33 cellular contexts compared by ENCODE assay signal in the genomic region with DNA sequence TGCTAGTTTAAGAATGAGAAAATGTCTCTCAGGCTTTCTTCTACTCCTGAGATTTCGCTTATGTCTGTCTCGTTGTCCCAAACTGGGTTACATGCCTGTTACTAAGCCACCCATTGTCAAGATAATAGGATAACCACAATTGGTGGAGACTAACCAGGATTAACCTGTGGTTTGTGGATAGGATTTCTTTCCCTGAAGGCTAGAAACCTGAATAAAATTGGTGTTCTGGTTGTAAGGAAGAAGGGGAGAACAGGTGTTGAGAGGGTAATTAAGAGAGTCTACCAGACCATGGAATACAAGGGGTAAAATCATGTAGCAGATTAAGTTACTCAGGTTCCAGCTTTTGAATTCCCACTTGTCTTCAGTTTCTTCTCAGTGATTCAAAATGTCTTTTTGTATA.
"Had no signal": no experiment of that assay in that cellular context is flagged by ENCODE, and none has a peak within 500 bp of the region (broad histone marks: within the 10 kb centered on the region; RNA-seq: fewer than 3 reads in every experiment).

No MANE protein-coding gene starts in this region.

- H3K27ac ChIP-seq: ascending aorta, cardiac muscle cell, hepatocyte, left ventricle myocardium inferior, parathyroid adenoma, psoas muscle, right atrium auricular region, vagina, WERI-Rb-1 had no signal

- H3K4me1 ChIP-seq: ascending aorta, parathyroid adenoma, psoas muscle, right atrium auricular region, vagina had no signal

- H3K4me2 ChIP-seq: hepatocyte, smooth muscle cell had no signal

- H3K79me2 ChIP-seq: hepatocyte, parathyroid adenoma had no signal

- H3K4me3 ChIP-seq: ascending aorta, cardiac muscle cell, gastroesophageal sphincter, hepatocyte, left ventricle myocardium inferior, mucosa of descending colon, psoas muscle, right atrium auricular region, smooth muscle cell, vagina had no signal

- H3K27me3 Mint-ChIP-seq: activated CD4-positive, alpha-beta memory T cell treated with anti-CD3 and anti-CD28 coated beads for 36 hours; activated naive CD4-positive, alpha-beta T cell treated with anti-CD3 and anti-CD28 coated beads, Interleukin-2, amount 10 ng/mL, durations not matched to agents 7 days and 5 days; activated naive CD8-positive, alpha-beta T cell treated with anti-CD3 and anti-CD28 coated beads, Interleukin-2, amount 10 ng/mL, durations not matched to agents 7 days and 5 days; stimulated activated memory B cell treated with anti-CD40 and anti-IgM and Interleukin-4, amounts not matched to agents 10 μg/mL and 1 μg/mL and 100 μg/mL, for 72 hours; stimulated activated naive CD8-positive, alpha-beta T cell treated with anti-CD3 and anti-CD28 coated beads, Interleukin-15, amount 100 ng/mL, for 72 hours had no signal

- DNase-seq: activated CD4-positive, alpha-beta memory T cell treated with anti-CD3 and anti-CD28 coated beads for 36 hours; activated CD4-positive, alpha-beta T cell treated with anti-CD3 and anti-CD28 coated beads for 48 hours; activated CD8-positive, alpha-beta memory T cell treated with anti-CD3 and anti-CD28 coated beads, Interleukin-2, amount 50 U/mL, for 4 hours; activated effector memory CD4-positive, alpha-beta T cell treated with anti-CD3 and anti-CD28 coated beads, Interleukin-2, amount 50 U/mL, for 16 hours; activated naive CD4-positive, alpha-beta T cell treated with anti-CD3 and anti-CD28 coated beads, Interleukin-2, amount 10 ng/mL, durations not matched to agents 7 days and 5 days; activated naive CD8-positive, alpha-beta T cell treated with anti-CD3 and anti-CD28 coated beads, Interleukin-2, amount 10 ng/mL, durations not matched to agents 7 days and 5 days; activated T-cell treated with anti-CD3 and anti-CD28 coated beads, Interleukin-2, amount 50 U/mL, for 1 hour; cortex of kidney; islet precursor cell; left ventricle myocardium inferior; mucosa of descending colon; naive B cell; occipital lobe; psoas muscle; stimulated activated CD4-positive, alpha-beta T cell treated with anti-CD3 and anti-CD28 coated beads, Interleukin-1b, Interleukin-23, amount 100 ng/mL, for 48 hours; stimulated activated CD4-positive, alpha-beta T cell treated with anti-CD3 and anti-CD28 coated beads, Interleukin-4, amount 100 ng/mL, for 4 hours; stimulated activated CD8-positive, alpha-beta memory T cell treated with anti-CD3 and anti-CD28 coated beads, Interleukin-4, amount 100 ng/mL, for 48 hours; stimulated activated naive CD8-positive, alpha-beta T cell treated with anti-CD3 and anti-CD28 coated beads, Interleukin-15, amount 100 ng/mL, for 72 hours; substantia nigra; T1000; WERI-Rb-1 had no signal

- H3K9me3 ChIP-seq: ascending aorta, gastroesophageal sphincter, left ventricle myocardium inferior, mucosa of descending colon, psoas muscle, right atrium auricular region, vagina had no signal

- H3K9me3 Mint-ChIP-seq: activated CD4-positive, alpha-beta memory T cell treated with anti-CD3 and anti-CD28 coated beads for 36 hours; activated naive CD4-positive, alpha-beta T cell treated with anti-CD3 and anti-CD28 coated beads, Interleukin-2, amount 10 ng/mL, durations not matched to agents 7 days and 5 days; activated naive CD8-positive, alpha-beta T cell treated with anti-CD3 and anti-CD28 coated beads, Interleukin-2, amount 10 ng/mL, durations not matched to agents 7 days and 5 days; activated T-helper 1 cell treated with anti-CD3 and anti-CD28 coated beads, Interleukin-12 subunit alpha, Interleukin-12 subunit beta, Interleukin-2, Interleukin-4 antibody, amounts not matched to agents 30 ng/mL and 10 ng/mL and 1 ng/mL, durations not matched to agents 14 hours and 24 hours and 36 hours; stimulated activated memory B cell treated with anti-CD40 and anti-IgM and Interleukin-4, amounts not matched to agents 10 μg/mL and 1 μg/mL and 100 μg/mL, for 72 hours; stimulated activated naive CD8-positive, alpha-beta T cell treated with anti-CD3 and anti-CD28 coated beads, Interleukin-15, amount 100 ng/mL, for 72 hours; type B pancreatic cell had no signal

- H3K27me3 ChIP-seq: ascending aorta, cardiac muscle cell, gastroesophageal sphincter, hepatocyte, right atrium auricular region, vagina had no signal

- H3K9ac ChIP-seq: parathyroid adenoma had no signal

- H3K4me1 Mint-ChIP-seq: activated naive CD4-positive, alpha-beta T cell treated with anti-CD3 and anti-CD28 coated beads, Interleukin-2, amount 10 ng/mL, durations not matched to agents 7 days and 5 days; activated naive CD8-positive, alpha-beta T cell treated with anti-CD3 and anti-CD28 coated beads, Interleukin-2, amount 10 ng/mL, durations not matched to agents 7 days and 5 days; brain; naive B cell; stimulated activated memory B cell treated with anti-CD40 and anti-IgM and Interleukin-4, amounts not matched to agents 10 μg/mL and 1 μg/mL and 100 μg/mL, for 72 hours; stimulated activated naive CD8-positive, alpha-beta T cell treated with anti-CD3 and anti-CD28 coated beads, Interleukin-15, amount 100 ng/mL, for 72 hours had no signal

- H3K36me3 ChIP-seq: ascending aorta, cardiac muscle cell, gastroesophageal sphincter, left ventricle myocardium inferior, right atrium auricular region, vagina, WERI-Rb-1 had no signal

- H3K36me3 Mint-ChIP-seq: activated CD4-positive, alpha-beta memory T cell treated with anti-CD3 and anti-CD28 coated beads for 36 hours; activated naive CD4-positive, alpha-beta T cell treated with anti-CD3 and anti-CD28 coated beads, Interleukin-2, amount 10 ng/mL, durations not matched to agents 7 days and 5 days; activated naive CD8-positive, alpha-beta T cell treated with anti-CD3 and anti-CD28 coated beads, Interleukin-2, amount 10 ng/mL, durations not matched to agents 7 days and 5 days; brain; naive B cell; stimulated activated memory B cell treated with anti-CD40 and anti-IgM and Interleukin-4, amounts not matched to agents 10 μg/mL and 1 μg/mL and 100 μg/mL, for 72 hours; type B pancreatic cell had no signal

- H3K27ac Mint-ChIP-seq: activated CD4-positive, alpha-beta memory T cell treated with anti-CD3 and anti-CD28 coated beads for 36 hours; activated naive CD4-positive, alpha-beta T cell treated with anti-CD3 and anti-CD28 coated beads, Interleukin-2, amount 10 ng/mL, durations not matched to agents 7 days and 5 days; activated naive CD8-positive, alpha-beta T cell treated with anti-CD3 and anti-CD28 coated beads, Interleukin-2, amount 10 ng/mL, durations not matched to agents 7 days and 5 days; activated T-helper 1 cell treated with anti-CD3 and anti-CD28 coated beads, Interleukin-12 subunit alpha, Interleukin-12 subunit beta, Interleukin-2, Interleukin-4 antibody, amounts not matched to agents 30 ng/mL and 10 ng/mL and 1 ng/mL, durations not matched to agents 14 hours and 24 hours and 36 hours; brain; naive B cell; stimulated activated memory B cell treated with anti-CD40 and anti-IgM and Interleukin-4, amounts not matched to agents 10 μg/mL and 1 μg/mL and 100 μg/mL, for 72 hours; stimulated activated naive CD8-positive, alpha-beta T cell treated with anti-CD3 and anti-CD28 coated beads, Interleukin-15, amount 100 ng/mL, for 72 hours; type B pancreatic cell had no signal

- H3K4me3 Mint-ChIP-seq: activated CD4-positive, alpha-beta memory T cell treated with anti-CD3 and anti-CD28 coated beads for 36 hours; activated naive CD4-positive, alpha-beta T cell treated with anti-CD3 and anti-CD28 coated beads, Interleukin-2, amount 10 ng/mL, durations not matched to agents 7 days and 5 days; activated naive CD8-positive, alpha-beta T cell treated with anti-CD3 and anti-CD28 coated beads, Interleukin-2, amount 10 ng/mL, durations not matched to agents 7 days and 5 days; activated T-helper 1 cell treated with anti-CD3 and anti-CD28 coated beads, Interleukin-12 subunit alpha, Interleukin-12 subunit beta, Interleukin-2, Interleukin-4 antibody, amounts not matched to agents 30 ng/mL and 10 ng/mL and 1 ng/mL, durations not matched to agents 14 hours and 24 hours and 36 hours; brain; naive B cell; stimulated activated memory B cell treated with anti-CD40 and anti-IgM and Interleukin-4, amounts not matched to agents 10 μg/mL and 1 μg/mL and 100 μg/mL, for 72 hours; stimulated activated naive CD8-positive, alpha-beta T cell treated with anti-CD3 and anti-CD28 coated beads, Interleukin-15, amount 100 ng/mL, for 72 hours; type B pancreatic cell had no signal

- H2AFZ ChIP-seq: hepatocyte, parathyroid adenoma had no signal
